11 cellular contexts compared by ENCODE assay signal in the genomic region with DNA sequence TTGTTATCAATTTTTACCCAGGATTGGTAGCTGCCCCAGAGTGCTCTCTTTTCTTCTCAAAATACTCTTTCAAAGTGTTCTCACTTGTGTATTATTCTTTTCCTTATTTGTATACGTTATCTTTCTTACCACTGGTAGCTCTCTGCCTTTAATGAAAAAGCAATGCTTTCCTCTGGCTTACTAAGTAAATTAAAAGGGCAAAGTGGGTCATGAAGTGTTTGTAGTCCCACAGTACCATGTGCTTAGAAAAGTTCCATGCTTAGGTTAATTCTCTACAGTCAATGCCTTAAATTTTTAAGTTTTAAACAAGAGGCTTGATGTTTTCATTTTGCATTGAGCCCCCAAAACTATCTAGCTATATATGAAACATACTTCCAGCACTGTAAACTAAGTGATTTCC.
"Had no signal": no experiment of that assay in that cellular context is flagged by ENCODE, and none has a peak within 500 bp of the region (broad histone marks: within the 10 kb centered on the region; RNA-seq: fewer than 3 reads in every experiment).

No MANE protein-coding gene starts in this region.

- H3K9ac ChIP-seq: GM23248 had no signal

- H3K27ac ChIP-seq: GM23248 had no signal

- H3K4me2 ChIP-seq: GM23338 had no signal

- H3K4me1 ChIP-seq: HAP-1 had no signal

- DNase-seq: GM23248, GOT3, H7, H9, HCEC 1CT, HFFc6 had no signal

- H2AFZ ChIP-seq: GM23248, GM23338 had no signal

- FAIRE-seq: H1, H54 had no signal

- H3K4me3 ChIP-seq: GM23248, GM23338, HAP-1 had no signal

- H3K9me3 ChIP-seq: HAP-1 had no signal

- H3K36me3 ChIP-seq: HAP-1 had no signal

- ATAC-seq: GM23338, HCT116 had no signal
